26 cellular contexts compared by ENCODE assay signal in the genomic region with DNA sequence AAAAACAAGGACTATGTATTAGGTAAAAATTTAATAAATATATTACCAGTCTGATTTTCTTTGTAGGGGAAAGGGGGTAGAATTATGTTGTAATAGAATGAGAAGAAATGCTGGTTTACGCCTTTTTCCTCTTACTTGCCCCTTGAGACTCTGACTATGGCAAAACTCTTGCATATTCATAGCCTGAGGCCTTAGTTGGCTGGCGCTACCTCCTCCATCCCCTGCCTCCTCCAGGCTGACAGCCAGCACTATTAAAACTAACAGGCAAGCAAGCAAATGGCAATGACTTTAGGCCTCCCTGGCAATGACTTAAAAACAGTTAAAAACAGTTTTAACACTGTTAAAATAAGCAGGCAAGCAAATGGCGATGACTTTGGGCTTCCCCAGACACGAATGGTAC. TPM values are rescaled to one million over a fixed set of nuclear protein-coding genes. Genes with fewer than 3 reads are reported as not detected.
"Had no signal": no experiment of that assay in that cellular context is flagged by ENCODE, and none has a peak within 500 bp of the region (broad histone marks: within the 10 kb centered on the region; RNA-seq: fewer than 3 reads in every experiment).

No MANE protein-coding gene starts in this region.

- H3K4me3 ChIP-seq: esophagus muscularis mucosa, hepatocyte, neural progenitor cell, pancreas, tibial artery, upper lobe of right lung had no signal

- H3K79me2 ChIP-seq: hepatocyte had no signal

- H3K36me3 Mint-ChIP-seq: mesothelial cell of epicardium; natural killer cell; neural progenitor cell; stimulated activated effector memory CD8-positive, alpha-beta T cell treated with anti-CD3 and anti-CD28 coated beads, Interleukin-12 subunit alpha, Interleukin-12 subunit beta, amount 100 ng/mL, for 72 hours had no signal

- H3K4me3 Mint-ChIP-seq: dendritic cell treated with granulocyte-macrophage colony-stimulating factor and Interleukin-4, amounts not matched to agents 40 ng/mL and 50 ng/mL, for 4 days; effector memory CD8-positive, alpha-beta T cell; mesothelial cell of epicardium; natural killer cell; neural progenitor cell; stimulated activated effector memory CD8-positive, alpha-beta T cell treated with anti-CD3 and anti-CD28 coated beads, Interleukin-12 subunit alpha, Interleukin-12 subunit beta, amount 100 ng/mL, for 72 hours had no signal

- H2AFZ ChIP-seq: hepatocyte, neural progenitor cell had no signal

- H3K4me1 ChIP-seq: esophagus muscularis mucosa, pancreas, tibial artery, upper lobe of right lung had no signal

- H3K36me3 ChIP-seq: esophagus muscularis mucosa, neural progenitor cell, pancreas, tibial artery, upper lobe of right lung had no signal

- ATAC-seq: effector memory CD8-positive, alpha-beta T cell; left lobe of liver; natural killer cell; stimulated activated effector memory CD8-positive, alpha-beta T cell treated with anti-CD3 and anti-CD28 coated beads, Interleukin-12 subunit alpha, Interleukin-12 subunit beta, amount 100 ng/mL, for 72 hours; stimulated activated naive CD8-positive, alpha-beta T cell treated with anti-CD3 and anti-CD28 coated beads, Interleukin-15, Interleukin-2, amounts not matched to agents 100 U/mL and 50 U/mL, for 24 hours; upper lobe of right lung had no signal

- H3K27ac ChIP-seq: epithelial cell of prostate, esophagus muscularis mucosa, hepatocyte, neural progenitor cell, pancreas, tibial artery, upper lobe of right lung had no signal

- H3K4me2 ChIP-seq: hepatocyte, neural progenitor cell had no signal

- H3K9me3 Mint-ChIP-seq: dendritic cell treated with granulocyte-macrophage colony-stimulating factor and Interleukin-4, amounts not matched to agents 40 ng/mL and 50 ng/mL, for 4 days; effector memory CD8-positive, alpha-beta T cell; mesothelial cell of epicardium; natural killer cell; neural progenitor cell; stimulated activated effector memory CD8-positive, alpha-beta T cell treated with anti-CD3 and anti-CD28 coated beads, Interleukin-12 subunit alpha, Interleukin-12 subunit beta, amount 100 ng/mL, for 72 hours had no signal

- H3K4me1 Mint-ChIP-seq: mesothelial cell of epicardium; natural killer cell; neural progenitor cell; stimulated activated effector memory CD8-positive, alpha-beta T cell treated with anti-CD3 and anti-CD28 coated beads, Interleukin-12 subunit alpha, Interleukin-12 subunit beta, amount 100 ng/mL, for 72 hours had no signal

- H3K9me3 ChIP-seq: esophagus muscularis mucosa, pancreas, tibial artery, upper lobe of right lung had no signal

- H3K27ac Mint-ChIP-seq: dendritic cell treated with granulocyte-macrophage colony-stimulating factor and Interleukin-4, amounts not matched to agents 40 ng/mL and 50 ng/mL, for 4 days; effector memory CD8-positive, alpha-beta T cell; mesothelial cell of epicardium; natural killer cell; neural progenitor cell; progenitor cell of endocrine pancreas; stimulated activated effector memory CD8-positive, alpha-beta T cell treated with anti-CD3 and anti-CD28 coated beads, Interleukin-12 subunit alpha, Interleukin-12 subunit beta, amount 100 ng/mL, for 72 hours had no signal

- H3K9ac ChIP-seq: neural progenitor cell had no signal

- DNase-seq: cerebellar nuclear complex; effector memory CD8-positive, alpha-beta T cell; foreskin melanocyte; head of caudate nucleus; kidney glomerular epithelial cell; mammary epithelial cell; natural killer cell; occipital lobe; pancreas; stimulated activated CD4-positive, alpha-beta T cell treated with anti-CD3 and anti-CD28 coated beads, Interleukin-4, amount 100 ng/mL, for 1 hour; stimulated activated CD8-positive, alpha-beta memory T cell treated with anti-CD3 and anti-CD28 coated beads, Interleukin-4, amount 100 ng/mL, for 48 hours; stimulated activated naive CD8-positive, alpha-beta T cell treated with anti-CD3 and anti-CD28 coated beads, Interleukin-15, Interleukin-2, amounts not matched to agents 100 U/mL and 50 U/mL, for 24 hours; tibial artery; upper lobe of right lung had no signal

RNA-seq across cellular contexts. Expression of a gene that starts 14.4 kb away (rescaled TPM):
- total RNA-seq: esophagus muscularis mucosa, lower leg skin, mammary epithelial cell, mesothelial cell of epicardium, mucosa of gallbladder, natural killer cell, pancreas, progenitor cell of endocrine pancreas, right cardiac atrium had no signal
- polyA plus RNA-seq: mammary epithelial cell, right cardiac atrium had no signal
